ENCODE assay signal across 8 cellular contexts in the genomic region with DNA sequence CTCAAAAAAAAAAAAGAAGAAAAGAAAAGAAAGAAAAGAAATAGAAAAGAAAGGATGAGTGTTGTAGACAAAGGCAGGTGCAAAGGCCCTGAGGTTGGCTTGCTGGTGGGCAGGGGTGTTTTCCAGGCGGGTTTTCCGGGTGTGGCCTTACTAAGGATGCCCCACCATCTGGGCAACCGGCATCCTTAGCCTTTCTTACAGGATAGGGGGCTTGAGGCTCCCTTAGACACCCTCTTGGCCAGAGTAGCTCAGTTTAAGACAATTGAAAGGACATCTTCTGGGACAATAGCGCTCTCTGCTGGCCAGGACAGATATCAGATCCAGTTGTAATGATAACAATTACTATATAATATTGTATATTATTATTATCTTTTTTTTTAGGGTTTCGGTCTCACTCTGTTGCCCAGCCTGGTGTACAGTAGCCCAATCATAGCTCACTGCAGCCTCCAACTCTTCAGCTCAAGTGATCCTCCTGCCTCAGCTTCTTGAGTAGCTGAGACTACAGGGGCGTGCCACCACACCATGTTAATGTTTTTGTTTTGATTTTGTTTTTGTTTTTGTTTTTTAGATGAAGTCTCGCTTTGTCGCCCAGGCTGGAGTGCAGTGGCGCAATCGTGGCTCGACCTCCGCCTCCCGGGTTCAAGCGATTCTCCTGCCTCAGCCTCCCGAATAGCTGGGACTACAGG. TPM values are rescaled to one million over a fixed set of nuclear protein-coding genes. Genes with fewer than 3 reads are reported as not detected.
A peak's percentile ranks its signal among the peaks of the same experiment; 100 is the strongest.
DNase-seq lines count a peak whose midpoint lies in the region; ATAC-seq and TF ChIP-seq lines count a peak whose summit lies in the region.

No MANE protein-coding gene starts in this region.

- H3K36me3 Mint-ChIP-seq in Calu3 (ENCODE audit: insufficient read depth, unreplicated experiment) (peaks cover 45% of the 10 kb centered on the region), glutamatergic neuron (ENCODE audit: unreplicated experiment) (no peaks in the 10 kb centered on the region)
- peaks cover 9% of the 10 kb centered on the region for H3K36me3 Mint-ChIP-seq in activated T-helper 2 cell treated with anti-CD3 and anti-CD28 coated beads, Interferon-gamma antibody, Interleukin-2, Interleukin-4, amounts not matched to agents 10 μg/mL and 5 μg/mL and 100 μg/mL, durations not matched to agents 14 hours and 24 hours and 36 hours (ENCODE audit: low read depth)

- H3K27me3 Mint-ChIP-seq in Calu3 (ENCODE audit: unreplicated experiment) (peaks cover 15% of the 10 kb centered on the region), glutamatergic neuron (ENCODE audit: unreplicated experiment) (peaks cover 5% of the 10 kb centered on the region)
- H3K27me3 Mint-ChIP-seq in activated T-helper 2 cell treated with anti-CD3 and anti-CD28 coated beads, Interferon-gamma antibody, Interleukin-2, Interleukin-4, amounts not matched to agents 10 μg/mL and 5 μg/mL and 100 μg/mL, durations not matched to agents 14 hours and 24 hours and 36 hours (ENCODE audit: low read depth): no peaks in the 10 kb centered on the region

- WGBS in lower leg skin, 2 donors: 37 to 38% methylated on average over 15 of the region's 15 CpGs

- no peak for TF ChIP-seq EP300 in Ishikawa (IDR thresholded peaks at IDR 0.05; ENCODE audit: borderline replicate concordance)

- CTCF ChIA-PET in Calu3 (lab: Charles Lee): interaction anchor here (0.6 to 1.4 kb wide), 5 partner anchors 9 to 216 kb away, joined by 3 to 10 read pairs (median 3); no protein-coding TSS in a partner anchor

- TF ChIP-seq CTCF in Calu3 (IDR thresholded peaks at IDR 0.05; ENCODE audit: unreplicated experiment) (peak; percentile 34), glutamatergic neuron (IDR thresholded peaks at IDR 0.05; ENCODE audit: partially characterized antibody, unreplicated experiment) (peak; percentile 74), lower leg skin (IDR thresholded peaks at IDR 0.05) (no peak)

- no peak for TF ChIP-seq POLR2A in lower leg skin (IDR thresholded peaks at IDR 0.05)

- H3K9me3 Mint-ChIP-seq in Calu3 (ENCODE audit: low read depth, unreplicated experiment) (no peaks in the 10 kb centered on the region), glutamatergic neuron (ENCODE audit: unreplicated experiment) (peaks cover 9% of the 10 kb centered on the region)
- H3K9me3 Mint-ChIP-seq in activated T-helper 2 cell treated with anti-CD3 and anti-CD28 coated beads, Interferon-gamma antibody, Interleukin-2, Interleukin-4, amounts not matched to agents 10 μg/mL and 5 μg/mL and 100 μg/mL, durations not matched to agents 14 hours and 24 hours and 36 hours: no peaks in the 10 kb centered on the region

- H3K4me1 Mint-ChIP-seq in Calu3 (ENCODE audit: low read depth, unreplicated experiment) (peaks cover 15% of the 10 kb centered on the region), glutamatergic neuron (ENCODE audit: low read depth, unreplicated experiment) (peaks cover 8% of the 10 kb centered on the region)
- peaks cover 14% of the 10 kb centered on the region for H3K4me1 Mint-ChIP-seq in activated T-helper 2 cell treated with anti-CD3 and anti-CD28 coated beads, Interferon-gamma antibody, Interleukin-2, Interleukin-4, amounts not matched to agents 10 μg/mL and 5 μg/mL and 100 μg/mL, durations not matched to agents 14 hours and 24 hours and 36 hours (ENCODE audit: low read depth)

- intact Hi-C loops in Calu3 (cut with micrococcal nuclease; ENCODE audit: unreplicated experiment) (loop anchor here (2.0 kb wide), 1 partner anchor 119 kb away; no protein-coding TSS in a partner anchor), lower leg skin (cut with DNase I; ENCODE audit: low total_unique reads) (loop anchor here (5.0 kb wide), 1 partner anchor 117 kb away; no protein-coding TSS in a partner anchor)
- intact Hi-C loops in activated T-helper 2 cell treated with anti-CD3 and anti-CD28 coated beads, Interferon-gamma antibody, Interleukin-2, Interleukin-4, amounts not matched to agents 10 μg/mL and 5 μg/mL and 100 μg/mL, durations not matched to agents 14 hours and 24 hours and 36 hours (cut with micrococcal nuclease): loop anchor here (1.0 to 5.0 kb wide), 3 partner anchors 47 to 197 kb away; partner anchors contain the start of genes ILF3 and KEAP1

- H3K27ac Mint-ChIP-seq in Calu3 (ENCODE audit: unreplicated experiment): no peak overlapping the region
- no peak overlapping the region for H3K27ac Mint-ChIP-seq in activated T-helper 2 cell treated with anti-CD3 and anti-CD28 coated beads, Interferon-gamma antibody, Interleukin-2, Interleukin-4, amounts not matched to agents 10 μg/mL and 5 μg/mL and 100 μg/mL, durations not matched to agents 14 hours and 24 hours and 36 hours
- no peak overlapping the region for H3K27ac Mint-ChIP-seq in glutamatergic neuron (ENCODE audit: unreplicated experiment)

- ATAC-seq in GM21360 (IDR thresholded peaks at IDR 0.05; ENCODE audit: unreplicated experiment): no peak

- no TSS peak for BruUV-seq in Calu3 (replicated peaks; lab: Mats Ljungman, UMichigan)

- H3K4me3 Mint-ChIP-seq in Calu3 (ENCODE audit: low read depth, unreplicated experiment) (no peak overlapping the region), glutamatergic neuron (ENCODE audit: unreplicated experiment) (no peak overlapping the region)
- H3K4me3 Mint-ChIP-seq in activated T-helper 2 cell treated with anti-CD3 and anti-CD28 coated beads, Interferon-gamma antibody, Interleukin-2, Interleukin-4, amounts not matched to agents 10 μg/mL and 5 μg/mL and 100 μg/mL, durations not matched to agents 14 hours and 24 hours and 36 hours (ENCODE audit: low read depth): no peak overlapping the region

- TF ChIP-seq RAD21 in Ishikawa (IDR thresholded peaks at IDR 0.05; ENCODE audit: low read depth): peak; percentile 82

- peak; percentile 47 for DNase-seq in Calu3
- peak; percentile 80 for DNase-seq in RPMI8226
- DNase-seq in activated T-helper 2 cell treated with anti-CD3 and anti-CD28 coated beads, Interferon-gamma antibody, Interleukin-2, Interleukin-4, amounts not matched to agents 10 μg/mL and 5 μg/mL and 100 μg/mL, durations not matched to agents 14 hours and 24 hours and 36 hours (ENCODE audit: low spot score): peak; percentile 49
- peak; percentile 69 for DNase-seq in glutamatergic neuron
- DNase-seq in stimulated activated CD4-positive, alpha-beta T cell treated with anti-CD3 and anti-CD28 coated beads, Interleukin-1b, Interleukin-23, amount 100 ng/mL, for 24 hours (ENCODE audit: low read depth in 4 of 4, low spot score in 1 of 4): peak; percentile 47 to 62 (median 56)
- DNase-seq in lower leg skin (ENCODE audit: low spot score in 2 of 2): no peak

- H3K4me3 ChIP-seq in lower leg skin (ENCODE audit: low read depth, poor library complexity, severe bottlenecking): no peak overlapping the region

TF ChIP-seq in Ishikawa, 13 proteins besides CTCF, POLR2A, EP300 and RAD21 (continues in another document):
- TF ChIP-seq TEAD4 (IDR thresholded peaks at IDR 0.05) (no peak), YY1 (IDR thresholded peaks at IDR 0.05; ENCODE audit: low read depth) (no peak), CEBPB (IDR thresholded peaks at IDR 0.05) (no peak), EGR1 (IDR thresholded peaks at IDR 0.05) (no peak), FOXM1 (IDR thresholded peaks at IDR 0.05; ENCODE audit: borderline replicate concordance, low read depth) (no peak), NFIC (IDR thresholded peaks at IDR 0.05) (no peak), TCF12 (IDR thresholded peaks at IDR 0.05; ENCODE audit: low read depth) (no peak)
- TF ChIP-seq, protein P1, sequence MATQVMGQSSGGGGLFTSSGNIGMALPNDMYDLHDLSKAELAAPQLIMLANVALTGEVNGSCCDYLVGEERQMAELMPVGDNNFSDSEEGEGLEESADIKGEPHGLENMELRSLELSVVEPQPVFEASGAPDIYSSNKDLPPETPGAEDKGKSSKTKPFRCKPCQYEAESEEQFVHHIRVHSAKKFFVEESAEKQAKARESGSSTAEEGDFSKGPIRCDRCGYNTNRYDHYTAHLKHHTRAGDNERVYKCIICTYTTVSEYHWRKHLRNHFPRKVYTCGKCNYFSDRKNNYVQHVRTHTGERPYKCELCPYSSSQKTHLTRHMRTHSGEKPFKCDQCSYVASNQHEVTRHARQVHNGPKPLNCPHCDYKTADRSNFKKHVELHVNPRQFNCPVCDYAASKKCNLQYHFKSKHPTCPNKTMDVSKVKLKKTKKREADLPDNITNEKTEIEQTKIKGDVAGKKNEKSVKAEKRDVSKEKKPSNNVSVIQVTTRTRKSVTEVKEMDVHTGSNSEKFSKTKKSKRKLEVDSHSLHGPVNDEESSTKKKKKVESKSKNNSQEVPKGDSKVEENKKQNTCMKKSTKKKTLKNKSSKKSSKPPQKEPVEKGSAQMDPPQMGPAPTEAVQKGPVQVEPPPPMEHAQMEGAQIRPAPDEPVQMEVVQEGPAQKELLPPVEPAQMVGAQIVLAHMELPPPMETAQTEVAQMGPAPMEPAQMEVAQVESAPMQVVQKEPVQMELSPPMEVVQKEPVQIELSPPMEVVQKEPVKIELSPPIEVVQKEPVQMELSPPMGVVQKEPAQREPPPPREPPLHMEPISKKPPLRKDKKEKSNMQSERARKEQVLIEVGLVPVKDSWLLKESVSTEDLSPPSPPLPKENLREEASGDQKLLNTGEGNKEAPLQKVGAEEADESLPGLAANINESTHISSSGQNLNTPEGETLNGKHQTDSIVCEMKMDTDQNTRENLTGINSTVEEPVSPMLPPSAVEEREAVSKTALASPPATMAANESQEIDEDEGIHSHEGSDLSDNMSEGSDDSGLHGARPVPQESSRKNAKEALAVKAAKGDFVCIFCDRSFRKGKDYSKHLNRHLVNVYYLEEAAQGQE (IDR thresholded peaks at IDR 0.05; ENCODE audit: low read depth): no peak

RNA-seq across cellular contexts. Expression of gene QTRT1, which starts 1.4 kb away (rescaled TPM):
- 44.1 and 44.9 TPM in 2 replicates for total RNA-seq in Calu3 (2022)
- 67.2 and 75.0 TPM in 2 replicates for total RNA-seq in activated T-helper 2 cell treated with anti-CD3 and anti-CD28 coated beads, Interferon-gamma antibody, Interleukin-2, Interleukin-4, amounts not matched to agents 10 μg/mL and 5 μg/mL and 100 μg/mL, durations not matched to agents 14 hours and 24 hours and 36 hours
- 35.1 TPM for total RNA-seq in glutamatergic neuron (ENCODE audit: unreplicated experiment)
- total RNA-seq in lower leg skin: 10 to 100 TPM; 25.1 to 33.7 (median 31.0) TPM

RNA-seq across cellular contexts. Expression of gene DNM2, which starts 18.1 kb away (rescaled TPM):
- total RNA-seq in Calu3 (2022) (126 and 138 TPM in 2 replicates), glutamatergic neuron (ENCODE audit: unreplicated experiment) (227 TPM), lower leg skin (100 to 1,000 TPM; 182 to 245 (median 218) TPM)
- total RNA-seq in activated T-helper 2 cell treated with anti-CD3 and anti-CD28 coated beads, Interferon-gamma antibody, Interleukin-2, Interleukin-4, amounts not matched to agents 10 μg/mL and 5 μg/mL and 100 μg/mL, durations not matched to agents 14 hours and 24 hours and 36 hours: 185 and 198 TPM in 2 replicates

RNA-seq across cellular contexts. Expression of gene ILF3, which starts 45.6 kb away (rescaled TPM):
- total RNA-seq in Calu3 (2022) (262 and 267 TPM in 2 replicates), glutamatergic neuron (ENCODE audit: unreplicated experiment) (536 TPM), lower leg skin (100 to 1,000 TPM in 2 of 4 donors, 10 to 100 TPM in 2; 71.8 to 122 (median 97.3) TPM)
- total RNA-seq in activated T-helper 2 cell treated with anti-CD3 and anti-CD28 coated beads, Interferon-gamma antibody, Interleukin-2, Interleukin-4, amounts not matched to agents 10 μg/mL and 5 μg/mL and 100 μg/mL, durations not matched to agents 14 hours and 24 hours and 36 hours: 509 and 523 TPM in 2 replicates

Comparison
In these comparisons a context has a peak if more than half of its experiments do, and no peak if none do; other contexts are left out.
1. DNase-seq: peak in Calu3 (single experiment), RPMI8226 (single experiment), activated T-helper 2 cell treated with anti-CD3 and anti-CD28 coated beads, Interferon-gamma antibody, Interleukin-2, Interleukin-4, amounts not matched to agents 10 μg/mL and 5 μg/mL and 100 μg/mL, durations not matched to agents 14 hours and 24 hours and 36 hours (single experiment), glutamatergic neuron (single experiment) and stimulated activated CD4-positive, alpha-beta T cell treated with anti-CD3 and anti-CD28 coated beads, Interleukin-1b, Interleukin-23, amount 100 ng/mL, for 24 hours (4 of 4); none in lower leg skin (0 of 2).
2. CTCF ChIP-seq: peak in Calu3 (single experiment) and glutamatergic neuron (single experiment); none in lower leg skin (0 of 3).